15 cellular contexts compared by ENCODE assay signal in genomic region chr7:148901178-148901577, GRCh38.
"Had no signal": no experiment of that assay in that cellular context is flagged by ENCODE, and none has a peak within 500 bp of the region (broad histone marks: within the 10 kb centered on the region; RNA-seq: fewer than 3 reads in every experiment).

No MANE protein-coding gene starts in this region.

- H3K27ac ChIP-seq: body of pancreas, coronary artery, hepatocyte, suprapubic skin, vagina had no signal

- DNase-seq: activated CD4-positive, alpha-beta T cell treated with anti-CD3 and anti-CD28 coated beads, Interleukin-2, amount 10 ng/mL, durations not matched to agents 24 days and 14 days; activated CD4-positive, CD25-positive, alpha-beta regulatory T cell; amygdala; body of pancreas; left cardiac atrium; posterior cingulate gyrus; stimulated activated CD4-positive, alpha-beta T cell treated with anti-CD3 and anti-CD28 coated beads, Interleukin-2, amount 100 ng/mL, for 24 hours; T1000 had no signal

- H3K4me3 Mint-ChIP-seq: activated CD4-positive, alpha-beta T cell treated with anti-CD3 and anti-CD28 coated beads, Interleukin-2, amount 10 ng/mL, durations not matched to agents 24 days and 14 days; activated naive CD8-positive, alpha-beta T cell; natural killer cell treated with Interleukin-12 subunit alpha and Interleukin-12 subunit beta and Interleukin-15 and Interleukin-18, amount 100 ng/mL, for 72 hours; stimulated activated naive CD8-positive, alpha-beta T cell treated with anti-CD3 and anti-CD28 coated beads, Interleukin-15, Interleukin-2, amounts not matched to agents 100 ng/mL and 50 ng/mL, for 24 hours had no signal

- H3K4me1 ChIP-seq: body of pancreas, suprapubic skin, vagina had no signal

- H3K79me2 ChIP-seq: hepatocyte had no signal

- H2AFZ ChIP-seq: hepatocyte had no signal

- H3K4me2 ChIP-seq: hepatocyte had no signal

- H3K27me3 Mint-ChIP-seq: activated CD4-positive, alpha-beta T cell treated with anti-CD3 and anti-CD28 coated beads, Interleukin-2, amount 10 ng/mL, durations not matched to agents 24 days and 14 days; activated naive CD8-positive, alpha-beta T cell; stimulated activated naive CD8-positive, alpha-beta T cell treated with anti-CD3 and anti-CD28 coated beads, Interleukin-15, Interleukin-2, amounts not matched to agents 100 ng/mL and 50 ng/mL, for 24 hours had no signal

- H3K9me3 Mint-ChIP-seq: activated CD4-positive, alpha-beta T cell treated with anti-CD3 and anti-CD28 coated beads, Interleukin-2, amount 10 ng/mL, durations not matched to agents 24 days and 14 days; natural killer cell treated with Interleukin-12 subunit alpha and Interleukin-12 subunit beta and Interleukin-15 and Interleukin-18, amount 100 ng/mL, for 72 hours; stimulated activated naive CD8-positive, alpha-beta T cell treated with anti-CD3 and anti-CD28 coated beads, Interleukin-15, Interleukin-2, amounts not matched to agents 100 ng/mL and 50 ng/mL, for 24 hours had no signal

- H3K36me3 Mint-ChIP-seq: activated naive CD8-positive, alpha-beta T cell; natural killer cell treated with Interleukin-12 subunit alpha and Interleukin-12 subunit beta and Interleukin-15 and Interleukin-18, amount 100 ng/mL, for 72 hours had no signal

- H3K27me3 ChIP-seq: body of pancreas, hepatocyte, vagina had no signal

- H3K4me3 ChIP-seq: body of pancreas, coronary artery, hepatocyte, suprapubic skin, vagina had no signal

- ATAC-seq: body of pancreas; left cardiac atrium; natural killer cell treated with Interleukin-12 subunit alpha and Interleukin-12 subunit beta and Interleukin-15 and Interleukin-18, amount 100 ng/mL, for 72 hours had no signal

- H3K27ac Mint-ChIP-seq: activated CD4-positive, alpha-beta T cell treated with anti-CD3 and anti-CD28 coated beads, Interleukin-2, amount 10 ng/mL, durations not matched to agents 24 days and 14 days; activated naive CD8-positive, alpha-beta T cell; natural killer cell treated with Interleukin-12 subunit alpha and Interleukin-12 subunit beta and Interleukin-15 and Interleukin-18, amount 100 ng/mL, for 72 hours; stimulated activated naive CD8-positive, alpha-beta T cell treated with anti-CD3 and anti-CD28 coated beads, Interleukin-15, Interleukin-2, amounts not matched to agents 100 ng/mL and 50 ng/mL, for 24 hours had no signal

- H3K36me3 ChIP-seq: suprapubic skin, vagina had no signal

- H3K9me3 ChIP-seq: body of pancreas, suprapubic skin, vagina had no signal
